8 cellular contexts compared by ENCODE assay signal in the genomic region with DNA sequence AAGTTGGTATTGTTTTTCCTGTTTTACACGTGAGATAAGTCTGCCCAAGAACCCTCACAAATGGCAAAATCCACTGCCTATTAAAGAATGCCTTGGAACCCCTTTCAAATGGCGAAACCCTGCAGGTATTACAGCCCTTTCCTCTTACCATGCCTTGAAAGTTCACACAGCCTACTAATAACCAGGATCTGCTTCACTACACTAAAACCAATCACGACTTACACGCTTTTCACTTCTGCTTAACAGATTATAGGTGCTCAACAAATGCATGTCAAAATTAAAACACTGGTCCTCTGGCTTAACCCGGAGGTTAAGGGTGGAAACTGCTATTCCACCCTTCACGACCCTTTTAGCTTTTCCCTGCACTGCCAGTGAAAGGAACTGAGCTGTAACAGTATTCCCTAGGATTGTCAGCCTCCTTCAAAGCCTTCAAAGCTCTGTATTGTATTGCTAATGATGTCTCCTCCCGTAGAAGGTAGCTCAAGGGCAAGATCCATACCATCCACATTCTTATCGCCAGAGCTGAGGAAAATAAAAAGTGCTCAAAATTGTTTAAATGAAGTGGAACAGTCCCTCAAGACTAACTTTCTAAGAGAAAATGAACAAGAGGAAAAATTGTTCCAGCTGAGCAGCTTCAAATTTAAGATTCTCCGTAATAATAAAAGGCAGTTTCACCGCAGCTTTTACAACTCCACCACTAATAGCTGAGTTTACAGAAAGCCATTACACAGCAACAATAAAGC. TPM values are rescaled to one million over a fixed set of nuclear protein-coding genes. Genes with fewer than 3 reads are reported as not detected.
DNase-seq lines count a peak whose midpoint lies in the region; ATAC-seq, FAIRE-seq and TF ChIP-seq lines count a peak whose summit lies in the region.

No MANE protein-coding gene starts in this region.

- no peak for DNase-seq in MG63
- DNase-seq in bronchial epithelial cell (ENCODE audit: low read depth), result no peak
- DNase-seq in lung (ENCODE audit: low spot score), result no peak
- no peak for DNase-seq in upper lobe of left lung
- DNase-seq in stimulated activated CD4-positive, alpha-beta T cell treated with anti-CD3 and anti-CD28 coated beads, Interleukin-4, amount 100 ng/mL, for 4 hours, result no peak
- DNase-seq in AG20443 (ENCODE audit: low spot score), result no peak
- DNase-seq in D721Med (ENCODE audit: insufficient read length, low spot score), result no peak

- TF ChIP-seq CTCF in bronchial epithelial cell (IDR thresholded peaks at IDR 0.05; ENCODE audit: insufficient read depth, low read length, severe bottlenecking) (no peak), lung (IDR thresholded peaks at IDR 0.05; ENCODE audit: control extremely low read depth, extremely low read depth) (no peak), upper lobe of left lung (IDR thresholded peaks at IDR 0.05) (no peak), D721Med (IDR thresholded peaks at IDR 0.05; ENCODE audit: insufficient read depth, missing control alignments) (no peak)

- no peak for TF ChIP-seq EP300 in upper lobe of left lung (IDR thresholded peaks at IDR 0.05)

- H3K36me3 ChIP-seq in ES-I3 (ENCODE audit: insufficient read depth, low read length), result peaks cover 2% of the 10 kb centered on the region
- H3K36me3 ChIP-seq in MG63, result no peaks in the 10 kb centered on the region; the same call in 1 of the 2 replicates
- H3K36me3 ChIP-seq in bronchial epithelial cell (ENCODE audit: control insufficient read depth, insufficient read depth, low read length), result peaks cover 1% of the 10 kb centered on the region
- H3K36me3 ChIP-seq in lung (ENCODE audit: control insufficient read depth in 2 of 2, insufficient read depth in 2 of 2, low read length in 2 of 2), result no peaks in the 10 kb centered on the region
- no peaks in the 10 kb centered on the region for H3K36me3 ChIP-seq in upper lobe of left lung

- H3K9me3 ChIP-seq in ES-I3 (ENCODE audit: control insufficient read depth, insufficient read depth, low read length) (no peaks in the 10 kb centered on the region), MG63 (no peaks in the 10 kb centered on the region), lung (ENCODE audit: control insufficient read depth in 2 of 2, insufficient read depth in 1 of 2, low read length in 1 of 2) (no peaks in the 10 kb centered on the region), upper lobe of left lung (no peaks in the 10 kb centered on the region)

- FAIRE-seq in bronchial epithelial cell (lab: Jason Lieb, UNC) (no peak), D721Med (lab: Jason Lieb, UNC) (no peak)

- H3K27ac ChIP-seq in lung (ENCODE audit: low read depth in 1 of 2, low read length in 1 of 2) (peak overlapping the region; percentile 94 to 96), upper lobe of left lung (peak overlapping the region; percentile 89 to 96 (median 92))

- ATAC-seq in lung (ENCODE audit: insufficient read depth, low FRiP score) (no peak), upper lobe of left lung (ENCODE audit: low FRiP score in 2 of 2) (no peak)

- WGBS in lung, 2 donors, result 21 to 25% methylated on average over 10 of the region's 10 CpGs
- 21 to 22% methylated on average over 10 of the region's 10 CpGs for WGBS in upper lobe of left lung, 2 donors

- TF ChIP-seq POLR2A in upper lobe of left lung (IDR thresholded peaks at IDR 0.05), result no peak

- peaks cover 7% of the 10 kb centered on the region for H3K4me1 ChIP-seq in ES-I3 (ENCODE audit: insufficient read depth, low read length)
- H3K4me1 ChIP-seq in lung (ENCODE audit: control insufficient read depth in 2 of 2, insufficient read depth in 2 of 2, low read length in 2 of 2), result peaks cover 6 to 20% of the 10 kb centered on the region in 2 donors
- peaks cover 17 to 28% (median 21%) of the 10 kb centered on the region in 4 donors for H3K4me1 ChIP-seq in upper lobe of left lung

- H3K27me3 ChIP-seq in MG63, result no peaks in the 10 kb centered on the region; the same call in 1 of the 2 replicates
- no peaks in the 10 kb centered on the region for H3K27me3 ChIP-seq in bronchial epithelial cell (ENCODE audit: control insufficient read depth, insufficient read depth, low read length)
- H3K27me3 ChIP-seq in lung (ENCODE audit: control insufficient read depth, insufficient read depth), result no peaks in the 10 kb centered on the region
- H3K27me3 ChIP-seq in upper lobe of left lung, result no peaks in the 10 kb centered on the region

- H3K9ac ChIP-seq in ES-I3 (ENCODE audit: low read depth, low read length), result peak overlapping the region; percentile 94

- H3K4me3 ChIP-seq in MG63 (peak overlapping the region; percentile 94), bronchial epithelial cell (ENCODE audit: low read depth, low read length) (peak overlapping the region; percentile 98), lung (peak overlapping the region; percentile 90), upper lobe of left lung (peak overlapping the region; percentile 92 to 100 (median 97))

RNA-seq across cellular contexts. Expression of a gene that starts 1.0 kb away (rescaled TPM):
- total RNA-seq in MG63 (2014; rRNA removed; shearing (Covaris generic); ENCODE audit: low replicate concordance), result 6.7 and 16.4 TPM in 2 replicates
- total RNA-seq in bronchial epithelial cell (16.3 and 16.8 TPM in 2 replicates), lung (10 to 100 TPM; 15.4 to 76.8 TPM), upper lobe of left lung (10 to 100 TPM; 13.7 to 38.5 (median 24.4) TPM)
- 10 to 100 TPM; 10.5 to 17.0 TPM for polyA plus RNA-seq in lung
